Comparison of ENCODE assay signal across 22 cellular contexts in the genomic region with DNA sequence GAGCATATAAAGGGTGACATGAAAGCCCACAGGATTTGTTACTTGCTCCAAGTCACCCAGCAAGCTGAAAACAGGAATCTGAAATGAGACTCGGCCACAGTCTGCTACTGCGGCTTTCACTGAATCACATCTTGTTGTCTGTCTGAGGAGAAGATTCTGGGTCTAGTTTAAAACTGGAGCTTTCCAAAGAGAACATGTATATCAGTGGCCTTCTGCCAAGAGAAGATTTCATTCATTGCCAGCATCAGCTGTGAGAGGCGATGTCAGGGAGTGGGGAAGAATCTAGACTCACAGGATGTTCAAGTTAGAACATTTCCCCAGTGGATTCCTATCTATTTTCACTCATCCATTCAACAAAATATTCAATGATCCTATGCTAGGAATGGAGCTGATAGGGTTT.
"Had no signal": no experiment of that assay in that cellular context is flagged by ENCODE, and none has a peak within 500 bp of the region (broad histone marks: within the 10 kb centered on the region; RNA-seq: fewer than 3 reads in every experiment).

No MANE protein-coding gene starts in this region.

- H3K36me3 ChIP-seq: suprapubic skin, tibial artery, upper lobe of left lung, uterus had no signal

- H3K27me3 ChIP-seq: suprapubic skin, tibial artery, upper lobe of left lung, uterus had no signal

- H3K4me1 Mint-ChIP-seq: naive thymus-derived CD4-positive, alpha-beta T cell; nephron progenitor cell had no signal

- H3K4me3 Mint-ChIP-seq: naive thymus-derived CD4-positive, alpha-beta T cell; nephron progenitor cell had no signal

- H3K27ac Mint-ChIP-seq: naive thymus-derived CD4-positive, alpha-beta T cell had no signal

- H3K9me3 ChIP-seq: suprapubic skin, tibial artery, upper lobe of left lung, uterus had no signal

- H3K27ac ChIP-seq: coronary artery, parathyroid adenoma, skin epidermis, suprapubic skin, tibial artery, upper lobe of left lung, uterus had no signal

- FAIRE-seq: keratinocyte had no signal

- H3K27me3 Mint-ChIP-seq: naive thymus-derived CD4-positive, alpha-beta T cell had no signal

- ATAC-seq: left cardiac atrium; left ventricle myocardium superior; naive thymus-derived CD4-positive, alpha-beta T cell; sciatic nerve had no signal

- H2AFZ ChIP-seq: parathyroid adenoma had no signal

- H3K4me1 ChIP-seq: parathyroid adenoma, suprapubic skin, tibial artery, upper lobe of left lung, uterus had no signal

- H3K79me2 ChIP-seq: parathyroid adenoma had no signal

- H3K4me3 ChIP-seq: coronary artery, lung, skin epidermis, suprapubic skin, tibial artery, upper lobe of left lung, uterus had no signal

- DNase-seq: effector CD4-positive, alpha-beta T cell; foreskin melanocyte; head of caudate nucleus; hippocampal formation; left cardiac atrium; left ventricle myocardium superior; mesenchymal stem cell; midbrain; naive thymus-derived CD4-positive, alpha-beta T cell; nephron progenitor cell; stimulated activated CD4-positive, alpha-beta T cell treated with anti-CD3 and anti-CD28 coated beads, Interleukin-12 subunit alpha, Interleukin-12 subunit beta, amount 100 ng/mL, for 4 hours; stimulated activated naive CD4-positive, alpha-beta T cell treated with Interleukin-2 at 50 U/mL for 16 hours; tibial artery; upper lobe of left lung; uterus had no signal
